In genomic region chr4:130705023-130705422, GRCh38 we compare ENCODE assay signal across 19 cellular contexts.
DNase-seq lines count a peak whose midpoint lies in the region; ATAC-seq and TF ChIP-seq lines count a peak whose summit lies in the region.
"Had no signal": no experiment of that assay in that cellular context is flagged by ENCODE, and none has a peak within 500 bp of the region (broad histone marks: within the 10 kb centered on the region; RNA-seq: fewer than 3 reads in every experiment).

No MANE protein-coding gene starts in this region.

- DNase-seq in GM23338 (ENCODE audit: low spot score) = peak; percentile 4
- DNase-seq in RWPE2 (ENCODE audit: low spot score) = no peak
- DNase-seq in foreskin keratinocyte = peak in 1 of 2 donors; percentile 43
- DNase-seq in NCI-H1105 treated with DMSO at 0.1 percent for 48 hours (lab: John Stamatoyannopoulos, UW) = no peak
- no peak for DNase-seq in coronary artery (ENCODE audit: low spot score)
- DNase-seq in G401 (ENCODE audit: low spot score) = no peak
- DNase-seq: BE2C; CD4-positive, alpha-beta memory T cell; H9; NCI-H1417 treated with DMSO at 0.1 percent for 48 hours; NCI-H2081; NCI-H226; NCI-H526; SHP77; SW 1271 had no signal

- no peak overlapping the region for H3K27ac ChIP-seq in GM23338 (ENCODE audit: low read depth)
- H3K27ac ChIP-seq in RWPE2 (ENCODE audit: poor library complexity, severe bottlenecking) = no peak overlapping the region
- no peak overlapping the region for H3K27ac ChIP-seq in foreskin keratinocyte
- no peak overlapping the region for H3K27ac ChIP-seq in coronary artery

- TF ChIP-seq CTCF in GM23338 (conservative IDR thresholded peaks at IDR 0.05; ENCODE audit: low read depth in 2 of 2) = peak in 1 of 2 experiments; percentile 34; a peak in 2 of 4 replicates
- TF ChIP-seq CTCF in RWPE2 (IDR thresholded peaks at IDR 0.05; ENCODE audit: poor library complexity, severe bottlenecking) = peak; percentile 39
- TF ChIP-seq CTCF in foreskin keratinocyte (conservative IDR thresholded peaks at IDR 0.05) = peak; percentile 66
- TF ChIP-seq CTCF in coronary artery (IDR thresholded peaks at IDR 0.05) = no peak

- no peaks in the 10 kb centered on the region for H4K20me1 ChIP-seq in GM23338 (replicated peaks; ENCODE audit: insufficient read depth)

- TF ChIP-seq RAD21 in Ishikawa (IDR thresholded peaks at IDR 0.05; ENCODE audit: low read depth) = peak; percentile 29; the same call in 1 of the 2 replicates

- in situ Hi-C loops in G401 (cut with HindIII; ENCODE audit: low sequenced_read_pairs) = no loop called here

- H3K79me2 ChIP-seq in GM23338 (replicated peaks; ENCODE audit: insufficient read depth) = no peaks in the 10 kb centered on the region

- no peaks in the 10 kb centered on the region for H3K4me1 Mint-ChIP-seq in GM23338
- H3K4me1 Mint-ChIP-seq: CD4-positive, alpha-beta memory T cell had no signal

- peaks cover 6% of the 10 kb centered on the region; the same call in 2 of the 3 replicates for H3K9me3 Mint-ChIP-seq in GM23338

- H3K9me3 ChIP-seq in RWPE2 (ENCODE audit: severe bottlenecking) = no peaks in the 10 kb centered on the region
- H3K9me3 ChIP-seq: BE2C had no signal

- ATAC-seq in GM23338 (no peak), RWPE2 (ENCODE audit: low read depth) (peak; percentile 53; the same call in 1 of the 3 replicates), foreskin keratinocyte (peak; percentile 59)
- ATAC-seq: HepG2, Panc1 had no signal

- peaks cover 4% of the 10 kb centered on the region; the same call in 1 of the 2 replicates for H3K9me2 ChIP-seq in GM23338 (ENCODE audit: insufficient read depth)

- H3K27ac Mint-ChIP-seq in GM23338 = no peak overlapping the region
- H3K27ac Mint-ChIP-seq: CD4-positive, alpha-beta memory T cell; H9; T-helper 2 cell treated with Interferon-gamma antibody and Interleukin-4, amounts not matched to agents 5 μg/mL and 100 μg/mL, for 36 hours had no signal

- H3K36me3 Mint-ChIP-seq in GM23338 (ENCODE audit: low read depth) = peaks cover 14% of the 10 kb centered on the region; the same call in 2 of the 3 replicates
- H3K36me3 Mint-ChIP-seq: CD4-positive, alpha-beta memory T cell had no signal

- H2AFZ ChIP-seq in GM23338 = no peak overlapping the region

- no peak for TF ChIP-seq EP300 in Ishikawa (IDR thresholded peaks at IDR 0.05; ENCODE audit: borderline replicate concordance)

- no peak overlapping the region for H3K4me2 ChIP-seq in GM23338

- H3K27me3 Mint-ChIP-seq in GM23338 (ENCODE audit: insufficient read depth, low read depth, poor library complexity) = peaks cover 2% of the 10 kb centered on the region
- H3K27me3 Mint-ChIP-seq: CD4-positive, alpha-beta memory T cell had no signal

- no peak overlapping the region for H3K4me3 Mint-ChIP-seq in GM23338
- H3K4me3 Mint-ChIP-seq: CD4-positive, alpha-beta memory T cell; H9; T-helper 2 cell treated with Interferon-gamma antibody and Interleukin-4, amounts not matched to agents 5 μg/mL and 100 μg/mL, for 36 hours had no signal

- H3K4me3 ChIP-seq in GM23338 = no peak overlapping the region
- no peak overlapping the region for H3K4me3 ChIP-seq in RWPE2 (ENCODE audit: severe bottlenecking)
- H3K4me3 ChIP-seq in coronary artery = no peak overlapping the region

- H3K27me3 ChIP-seq in GM23338 (ENCODE audit: insufficient read depth) (no peaks in the 10 kb centered on the region), RWPE2 (ENCODE audit: insufficient read depth, poor library complexity, severe bottlenecking) (no peaks in the 10 kb centered on the region), foreskin keratinocyte (no peaks in the 10 kb centered on the region)
- H3K27me3 ChIP-seq: BE2C had no signal

- H3K4me1 ChIP-seq in GM23338 (ENCODE audit: insufficient read depth) (no peaks in the 10 kb centered on the region), RWPE2 (ENCODE audit: insufficient read depth, poor library complexity, severe bottlenecking) (no peaks in the 10 kb centered on the region), foreskin keratinocyte (no peaks in the 10 kb centered on the region)
- H3K4me1 ChIP-seq: BE2C had no signal

- no peaks in the 10 kb centered on the region for H3F3A ChIP-seq in GM23338 (replicated peaks; ENCODE audit: low read depth)

- H3K36me3 ChIP-seq in GM23338 (ENCODE audit: insufficient read depth) (no peaks in the 10 kb centered on the region), RWPE2 (ENCODE audit: low read depth) (no peaks in the 10 kb centered on the region)
- H3K36me3 ChIP-seq: BE2C had no signal

TF ChIP-seq in GM23338, 12 proteins besides CTCF, POLR2A, EP300 and RAD21:
- no peak for TF ChIP-seq ZNF331 (CRISPR knock-in tag; IDR thresholded peaks at IDR 0.05; ENCODE audit: low read depth)
- no peak for TF ChIP-seq JUNB (IDR thresholded peaks at IDR 0.05; ENCODE audit: unreplicated experiment)
- no peak for TF ChIP-seq EZH2 (IDR thresholded peaks at IDR 0.05; ENCODE audit: low read depth, unreplicated experiment)
- TF ChIP-seq EZH2phosphoT487 (IDR thresholded peaks at IDR 0.05; ENCODE audit: unreplicated experiment) = no peak
- TF ChIP-seq ZNF114 (CRISPR knock-in tag; IDR thresholded peaks at IDR 0.05) = no peak

TF ChIP-seq in Ishikawa, 13 proteins besides CTCF, POLR2A, EP300 and RAD21:
- no peak for TF ChIP-seq YY1 (IDR thresholded peaks at IDR 0.05; ENCODE audit: low read depth)
- TF ChIP-seq TCF12 (IDR thresholded peaks at IDR 0.05; ENCODE audit: low read depth) = no peak
- no peak for TF ChIP-seq CREB1 (IDR thresholded peaks at IDR 0.05; ENCODE audit: low read depth)
- TF ChIP-seq, protein P1, sequence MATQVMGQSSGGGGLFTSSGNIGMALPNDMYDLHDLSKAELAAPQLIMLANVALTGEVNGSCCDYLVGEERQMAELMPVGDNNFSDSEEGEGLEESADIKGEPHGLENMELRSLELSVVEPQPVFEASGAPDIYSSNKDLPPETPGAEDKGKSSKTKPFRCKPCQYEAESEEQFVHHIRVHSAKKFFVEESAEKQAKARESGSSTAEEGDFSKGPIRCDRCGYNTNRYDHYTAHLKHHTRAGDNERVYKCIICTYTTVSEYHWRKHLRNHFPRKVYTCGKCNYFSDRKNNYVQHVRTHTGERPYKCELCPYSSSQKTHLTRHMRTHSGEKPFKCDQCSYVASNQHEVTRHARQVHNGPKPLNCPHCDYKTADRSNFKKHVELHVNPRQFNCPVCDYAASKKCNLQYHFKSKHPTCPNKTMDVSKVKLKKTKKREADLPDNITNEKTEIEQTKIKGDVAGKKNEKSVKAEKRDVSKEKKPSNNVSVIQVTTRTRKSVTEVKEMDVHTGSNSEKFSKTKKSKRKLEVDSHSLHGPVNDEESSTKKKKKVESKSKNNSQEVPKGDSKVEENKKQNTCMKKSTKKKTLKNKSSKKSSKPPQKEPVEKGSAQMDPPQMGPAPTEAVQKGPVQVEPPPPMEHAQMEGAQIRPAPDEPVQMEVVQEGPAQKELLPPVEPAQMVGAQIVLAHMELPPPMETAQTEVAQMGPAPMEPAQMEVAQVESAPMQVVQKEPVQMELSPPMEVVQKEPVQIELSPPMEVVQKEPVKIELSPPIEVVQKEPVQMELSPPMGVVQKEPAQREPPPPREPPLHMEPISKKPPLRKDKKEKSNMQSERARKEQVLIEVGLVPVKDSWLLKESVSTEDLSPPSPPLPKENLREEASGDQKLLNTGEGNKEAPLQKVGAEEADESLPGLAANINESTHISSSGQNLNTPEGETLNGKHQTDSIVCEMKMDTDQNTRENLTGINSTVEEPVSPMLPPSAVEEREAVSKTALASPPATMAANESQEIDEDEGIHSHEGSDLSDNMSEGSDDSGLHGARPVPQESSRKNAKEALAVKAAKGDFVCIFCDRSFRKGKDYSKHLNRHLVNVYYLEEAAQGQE (IDR thresholded peaks at IDR 0.05; ENCODE audit: low read depth) = no peak
- no peak for TF ChIP-seq ZBTB7A (IDR thresholded peaks at IDR 0.05; ENCODE audit: low read depth)
- TF ChIP-seq TEAD4 (IDR thresholded peaks at IDR 0.05) = no peak
- TF ChIP-seq FOXM1 (IDR thresholded peaks at IDR 0.05; ENCODE audit: borderline replicate concordance, low read depth) = no peak
- TF ChIP-seq, protein P2, sequence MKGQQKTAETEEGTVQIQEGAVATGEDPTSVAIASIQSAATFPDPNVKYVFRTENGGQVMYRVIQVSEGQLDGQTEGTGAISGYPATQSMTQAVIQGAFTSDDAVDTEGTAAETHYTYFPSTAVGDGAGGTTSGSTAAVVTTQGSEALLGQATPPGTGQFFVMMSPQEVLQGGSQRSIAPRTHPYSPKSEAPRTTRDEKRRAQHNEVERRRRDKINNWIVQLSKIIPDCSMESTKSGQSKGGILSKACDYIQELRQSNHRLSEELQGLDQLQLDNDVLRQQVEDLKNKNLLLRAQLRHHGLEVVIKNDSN (IDR thresholded peaks at IDR 0.05) = no peak
- TF ChIP-seq EGR1 (IDR thresholded peaks at IDR 0.05) = no peak
